13 cellular contexts compared by ENCODE assay signal in the genomic region with DNA sequence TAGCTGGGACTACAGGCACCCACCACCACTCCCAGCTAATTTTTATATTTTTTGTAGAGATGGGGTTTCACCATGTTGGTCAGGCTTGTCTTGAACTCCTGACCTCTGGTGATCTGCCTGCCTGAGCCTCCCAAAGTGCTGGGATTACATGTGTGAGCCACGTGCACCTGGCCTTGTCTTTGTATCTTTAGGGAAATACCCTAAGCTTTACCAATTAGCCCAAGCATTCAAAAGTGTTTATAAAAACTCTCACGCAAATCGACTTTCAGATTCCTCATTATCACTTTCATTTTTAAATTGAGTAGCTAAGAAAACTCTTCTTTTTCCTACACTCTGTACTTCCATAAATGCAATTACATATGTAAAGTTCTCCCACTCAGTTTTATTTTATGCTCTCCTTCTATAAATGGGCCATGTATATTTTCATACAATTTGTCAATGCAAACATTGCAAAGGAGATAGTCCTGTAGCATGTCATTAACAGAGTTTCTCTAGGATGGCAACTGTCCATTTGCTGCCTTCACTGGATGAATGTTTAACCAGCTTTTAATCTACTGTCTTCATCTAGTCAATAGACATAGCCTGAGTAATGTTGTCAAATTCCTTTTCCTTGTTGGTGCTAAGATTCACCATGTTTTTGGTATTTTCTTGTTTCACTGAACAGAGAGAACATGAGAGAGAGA.
A peak's percentile ranks its signal among the peaks of the same experiment; 100 is the strongest.
DNase-seq lines count a peak whose midpoint lies in the region; ATAC-seq and TF ChIP-seq lines count a peak whose summit lies in the region.
"Had no signal": no experiment of that assay in that cellular context is flagged by ENCODE, and none has a peak within 500 bp of the region (broad histone marks: within the 10 kb centered on the region; RNA-seq: fewer than 3 reads in every experiment).

No MANE protein-coding gene starts in this region.

- no peak for DNase-seq in activated CD4-positive, alpha-beta T cell treated with anti-CD3 and anti-CD28 coated beads, Interleukin-2, amount 50 U/mL, for 4 hours
- DNase-seq in posterior cingulate gyrus (no peak), 8988T (no peak), NAMALWA (ENCODE audit: low spot score) (no peak)
- DNase-seq: activated B cell treated with CpG ODN at 0.5 μM for 24 hours; NCI-H226; Right ventricle myocardium superior; stimulated activated CD4-positive, alpha-beta T cell treated with anti-CD3 and anti-CD28 coated beads, Interleukin-2, amount 100 ng/mL, for 48 hours had no signal

- no peak for TF ChIP-seq CTCF in 22Rv1 (IDR thresholded peaks at IDR 0.05)

- H3K27ac ChIP-seq in 22Rv1: peak overlapping the region; percentile 32; the same call in 1 of the 2 replicates
- H3K27ac ChIP-seq: parathyroid adenoma had no signal

- ATAC-seq in GM19351 (IDR thresholded peaks at IDR 0.05; ENCODE audit: unreplicated experiment) (peak; percentile 57), HG02678 (IDR thresholded peaks at IDR 0.05; ENCODE audit: unreplicated experiment) (peak; percentile 72), HG03442 (IDR thresholded peaks at IDR 0.05; ENCODE audit: unreplicated experiment) (peak; percentile 35)

- intact Hi-C loops in posterior cingulate gyrus (cut with DNase I): no loop called here
